ENCODE assay signal across 8 cellular contexts in the genomic region with DNA sequence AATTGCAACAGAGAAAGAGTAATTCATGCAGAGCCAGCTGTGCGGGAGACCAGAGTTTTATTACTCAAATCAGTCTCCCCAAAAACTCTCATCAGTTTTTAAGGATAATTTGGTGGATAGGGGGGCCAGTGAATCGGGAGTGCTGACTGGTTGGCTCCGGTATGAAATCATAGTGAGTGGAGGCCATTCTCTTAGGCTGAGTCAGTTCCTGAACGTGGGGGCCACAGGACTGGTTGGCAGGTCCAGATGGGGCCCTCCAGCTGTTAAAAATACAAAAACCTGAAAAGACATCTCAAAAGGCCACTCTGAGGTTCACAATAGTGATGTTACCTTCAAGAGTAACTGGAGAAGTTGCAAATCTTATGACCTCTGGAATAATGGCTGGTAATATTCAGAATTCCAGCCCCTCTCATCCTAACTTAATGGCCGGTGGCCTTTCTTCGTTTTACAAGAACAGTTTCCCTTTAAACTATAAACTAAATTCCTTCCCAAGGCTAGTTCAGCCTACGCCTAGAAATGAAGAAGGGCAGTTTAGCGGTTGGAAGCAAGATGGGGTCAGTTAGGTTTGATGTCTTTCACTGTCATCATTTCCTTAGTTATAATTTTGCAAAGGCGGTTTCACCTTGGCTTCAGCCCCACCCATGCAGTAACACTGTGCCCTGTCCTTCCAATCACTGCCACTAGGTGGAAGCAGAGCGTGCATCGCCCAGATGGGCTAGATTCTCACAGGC. TPM values are rescaled to one million over a fixed set of nuclear protein-coding genes. Genes with fewer than 3 reads are reported as not detected.
DNase-seq lines count a peak whose midpoint lies in the region; ATAC-seq, FAIRE-seq and TF ChIP-seq lines count a peak whose summit lies in the region.

No MANE protein-coding gene starts in this region.

- H4K20me1 ChIP-seq in KMS-11 (ENCODE audit: insufficient read depth) (no peaks in the 10 kb centered on the region), osteoblast (ENCODE audit: insufficient read depth, low read length) (peaks cover 1% of the 10 kb centered on the region)

- no peak overlapping the region for H3K4me3 ChIP-seq in KMS-11 (IDR thresholded peaks at IDR 0.05; ENCODE audit: insufficient read depth, low read depth, low read length)
- H3K4me3 ChIP-seq in SJCRH30, result no peak overlapping the region
- H3K4me3 ChIP-seq in osteoblast (ENCODE audit: insufficient read depth, low read length), result no peak overlapping the region
- no peak overlapping the region for H3K4me3 ChIP-seq in tibial nerve

- H2AFZ ChIP-seq in KMS-11 (ENCODE audit: low read depth), result no peak overlapping the region
- H2AFZ ChIP-seq in osteoblast (ENCODE audit: low read length), result no peak overlapping the region

- TF ChIP-seq CTCF in KMS-11 (conservative IDR thresholded peaks at IDR 0.05; ENCODE audit: low read depth, low read length) (peak; percentile 84), osteoblast (IDR thresholded peaks at IDR 0.05; ENCODE audit: extremely low read depth, low read depth, low read length) (peak; percentile 79), tibial nerve (IDR thresholded peaks at IDR 0.05) (peak; percentile 74 to 95 (median 87))

- no peak for TF ChIP-seq EP300 in tibial nerve (IDR thresholded peaks at IDR 0.05)

- no peak for TF ChIP-seq POLR2A in tibial nerve (IDR thresholded peaks at IDR 0.05)

- H3K36me3 ChIP-seq in KMS-11 (ENCODE audit: insufficient read depth) (no peaks in the 10 kb centered on the region), SJCRH30 (no peaks in the 10 kb centered on the region), osteoblast (ENCODE audit: insufficient read depth, low read length) (no peaks in the 10 kb centered on the region), tibial nerve (peaks cover 0 to 10% (median 0%) of the 10 kb centered on the region in 3 donors)

- H3K4me2 ChIP-seq in KMS-11, result peak overlapping the region; percentile 53; the same call in 1 of the 2 replicates
- peak overlapping the region; percentile 76 for H3K4me2 ChIP-seq in osteoblast (ENCODE audit: insufficient read depth, low read length)

- peaks cover 6% of the 10 kb centered on the region; the same call in 1 of the 2 replicates for H3K79me2 ChIP-seq in KMS-11 (ENCODE audit: insufficient read depth, low read depth)
- peaks cover 7% of the 10 kb centered on the region for H3K79me2 ChIP-seq in osteoblast (ENCODE audit: insufficient read depth, low read length)

- peak; percentile 95 for FAIRE-seq in G401.6 (lab: Jason Lieb, UNC)
- FAIRE-seq in frontal cortex (lab: Jason Lieb, UNC), result no peak

- H3K27ac ChIP-seq in KMS-11, result no peak overlapping the region
- no peak overlapping the region for H3K27ac ChIP-seq in SJCRH30
- H3K27ac ChIP-seq in osteoblast (ENCODE audit: low read depth, low read length), result no peak overlapping the region
- H3K27ac ChIP-seq in tibial nerve, result no peak overlapping the region

- H3K9me3 ChIP-seq in SJCRH30 (replicated peaks) (no peaks in the 10 kb centered on the region), osteoblast (ENCODE audit: low read depth, low read length) (no peaks in the 10 kb centered on the region), tibial nerve (no peaks in the 10 kb centered on the region)

- peak; percentile 55 to 81 for DNase-seq in SJCRH30
- peak; percentile 77 for DNase-seq in activated effector memory CD4-positive, alpha-beta T cell treated with Interleukin-2 at 50 U/mL for 16 hours
- DNase-seq in frontal cortex (ENCODE audit: low spot score in 2 of 2), result peak; percentile 42 to 66
- peak; percentile 62 for DNase-seq in osteoblast (ENCODE audit: insufficient read length, low spot score, missing footprints)
- DNase-seq in tibial nerve (ENCODE audit: low spot score in 2 of 2), result peak; percentile 84 to 90

- H3K9ac ChIP-seq in KMS-11, result no peak overlapping the region

- H3K4me1 ChIP-seq in KMS-11 (ENCODE audit: low read depth, poor library complexity, severe bottlenecking), result peaks cover 31% of the 10 kb centered on the region
- H3K4me1 ChIP-seq in SJCRH30, result peaks cover 1% of the 10 kb centered on the region; the same call in 1 of the 2 replicates
- H3K4me1 ChIP-seq in osteoblast (ENCODE audit: insufficient read depth, low read length), result peaks cover 15% of the 10 kb centered on the region
- H3K4me1 ChIP-seq in tibial nerve, result peaks cover 0 to 32% (median 1%) of the 10 kb centered on the region in 4 donors

- no peaks in the 10 kb centered on the region for H3K27me3 ChIP-seq in KMS-11 (ENCODE audit: insufficient read depth, low read depth)
- H3K27me3 ChIP-seq in SJCRH30, result no peaks in the 10 kb centered on the region
- H3K27me3 ChIP-seq in osteoblast (ENCODE audit: insufficient read depth, low read length), result no peaks in the 10 kb centered on the region
- no peaks in the 10 kb centered on the region for H3K27me3 ChIP-seq in tibial nerve

- ATAC-seq in GM19324 (IDR thresholded peaks at IDR 0.05; ENCODE audit: low FRiP score, unreplicated experiment), result no peak

- WGBS in tibial nerve, 2 donors, result 38 to 40% methylated on average over 11 of the region's 11 CpGs

RNA-seq across cellular contexts. Expression of a gene that starts 6.8 kb away (rescaled TPM):
- total RNA-seq in SJCRH30 (2014; rRNA removed; shearing (Covaris generic)), result 6.8 and 7.7 TPM in 2 replicates
- 0.82 TPM for total RNA-seq in frontal cortex
- 31.1 and 40.1 TPM in 2 replicates for total RNA-seq in osteoblast
- 10 to 100 TPM; 15.9 to 28.3 (median 23.7) TPM for total RNA-seq in tibial nerve

RNA-seq across cellular contexts. Expression of a gene that starts 39.6 kb away (rescaled TPM):
- not detected in 2 replicates for total RNA-seq in SJCRH30 (2014; rRNA removed; shearing (Covaris generic))
- total RNA-seq in frontal cortex, result 41.6 TPM
- 455 and 510 TPM in 2 replicates for total RNA-seq in osteoblast
- 100 to 1,000 TPM; 570 to 933 (median 787) TPM for total RNA-seq in tibial nerve

Comparison
In these comparisons a context has a peak if more than half of its experiments do, and no peak if none do; other contexts are left out.
1. RNA of a gene that starts 39.6 kb away (total RNA-seq): 570 to 933 TPM in tibial nerve, 455 to 510 TPM in osteoblast and 41.6 TPM in frontal cortex (single experiment); not detected in SJCRH30; every median in the first group is over 10 times any median in the second.
2. Peak in every context shown above with its lines, with median percentiles within 50 percentile points of each other: CTCF ChIP-seq and DNase-seq.